Comparison of ENCODE assay signal across 16 cellular contexts in the genomic region with DNA sequence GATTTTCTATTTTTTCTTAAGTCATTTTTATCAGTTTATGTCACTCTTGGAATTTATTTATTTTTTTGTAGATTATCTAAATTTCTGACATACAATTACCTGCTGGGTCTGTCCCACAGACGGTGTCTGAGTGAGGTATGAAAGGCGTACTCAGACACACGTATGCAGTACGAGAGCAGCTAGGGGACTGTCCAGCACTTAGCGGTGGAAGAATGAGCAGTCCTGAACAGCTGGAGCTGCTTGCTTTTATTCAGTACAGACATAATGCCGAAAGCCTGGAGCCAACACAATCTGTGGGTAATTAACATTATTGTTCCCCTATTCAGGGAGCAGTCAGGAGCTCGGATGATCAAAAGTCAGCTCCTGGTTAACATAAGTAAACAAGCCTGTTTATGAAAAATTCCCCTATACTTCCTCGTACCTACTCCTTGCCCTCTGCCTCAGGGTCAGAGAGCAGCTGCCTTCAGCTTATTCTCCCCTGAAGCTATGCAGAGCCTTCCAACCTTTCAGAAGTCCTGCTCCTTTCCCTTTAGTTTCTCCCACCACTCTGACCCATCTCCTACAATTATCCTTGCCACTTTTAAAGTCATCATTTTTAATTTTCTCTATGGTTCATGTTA.
"Had no signal": no experiment of that assay in that cellular context is flagged by ENCODE, and none has a peak within 500 bp of the region (broad histone marks: within the 10 kb centered on the region; RNA-seq: fewer than 3 reads in every experiment).

No MANE protein-coding gene starts in this region.

- H3K9me3 ChIP-seq: adrenal gland, gastroesophageal sphincter, tibial artery, uterus had no signal

- H3K4me3 Mint-ChIP-seq: activated CD8-positive, alpha-beta T cell treated with anti-CD3 and anti-CD28 coated beads for 36 hours; activated naive CD4-positive, alpha-beta T cell treated with anti-CD3 and anti-CD28 coated beads, Interleukin-2, amount 50 U/mL, for 24 hours; naive thymus-derived CD4-positive, alpha-beta T cell; stimulated activated memory B cell treated with anti-CD40 and anti-IgM and Interleukin-4, amounts not matched to agents 10 μg/mL and 1 μg/mL and 100 μg/mL, for 72 hours had no signal

- H3K4me3 ChIP-seq: adrenal gland, cardiac muscle cell, gastroesophageal sphincter, heart right ventricle, tibial artery, uterus had no signal

- H3K27ac Mint-ChIP-seq: activated CD8-positive, alpha-beta T cell treated with anti-CD3 and anti-CD28 coated beads for 36 hours; activated naive CD4-positive, alpha-beta T cell treated with anti-CD3 and anti-CD28 coated beads, Interleukin-2, amount 50 U/mL, for 24 hours; naive thymus-derived CD4-positive, alpha-beta T cell; stimulated activated memory B cell treated with anti-CD40 and anti-IgM and Interleukin-4, amounts not matched to agents 10 μg/mL and 1 μg/mL and 100 μg/mL, for 72 hours had no signal

- H3K36me3 Mint-ChIP-seq: activated naive CD4-positive, alpha-beta T cell treated with anti-CD3 and anti-CD28 coated beads, Interleukin-2, amount 50 U/mL, for 24 hours; stimulated activated memory B cell treated with anti-CD40 and anti-IgM and Interleukin-4, amounts not matched to agents 10 μg/mL and 1 μg/mL and 100 μg/mL, for 72 hours had no signal

- H3K27me3 Mint-ChIP-seq: activated CD8-positive, alpha-beta T cell treated with anti-CD3 and anti-CD28 coated beads for 36 hours; activated naive CD4-positive, alpha-beta T cell treated with anti-CD3 and anti-CD28 coated beads, Interleukin-2, amount 50 U/mL, for 24 hours; naive thymus-derived CD4-positive, alpha-beta T cell; stimulated activated memory B cell treated with anti-CD40 and anti-IgM and Interleukin-4, amounts not matched to agents 10 μg/mL and 1 μg/mL and 100 μg/mL, for 72 hours had no signal

- H3K4me1 Mint-ChIP-seq: activated naive CD4-positive, alpha-beta T cell treated with anti-CD3 and anti-CD28 coated beads, Interleukin-2, amount 50 U/mL, for 24 hours; naive thymus-derived CD4-positive, alpha-beta T cell; stimulated activated memory B cell treated with anti-CD40 and anti-IgM and Interleukin-4, amounts not matched to agents 10 μg/mL and 1 μg/mL and 100 μg/mL, for 72 hours had no signal

- H3K4me1 ChIP-seq: adrenal gland, gastroesophageal sphincter, heart right ventricle, tibial artery, uterus had no signal

- DNase-seq: activated CD4-positive, alpha-beta T cell treated with anti-CD3 and anti-CD28 coated beads for 4 hours; activated CD8-positive, alpha-beta T cell treated with anti-CD3 and anti-CD28 coated beads for 36 hours; activated effector memory CD4-positive, alpha-beta T cell treated with anti-CD3 and anti-CD28 coated beads, Interleukin-2, amount 50 U/mL, for 16 hours; activated T-cell treated with anti-CD3 and anti-CD28 coated beads, Interleukin-2, amount 50 U/mL, for 48 hours; adrenal gland; erythroblast; heart right ventricle; mammary epithelial cell; naive thymus-derived CD4-positive, alpha-beta T cell; stimulated activated CD4-positive, alpha-beta T cell treated with anti-CD3 and anti-CD28 coated beads, Interleukin-2, amount 100 ng/mL, for 48 hours; tibial artery; uterus had no signal

- H3K27me3 ChIP-seq: adrenal gland, cardiac muscle cell, gastroesophageal sphincter, heart right ventricle, tibial artery, uterus had no signal

- H3K36me3 ChIP-seq: adrenal gland, cardiac muscle cell, gastroesophageal sphincter, heart right ventricle, tibial artery, uterus had no signal
